2 cellular contexts compared by ENCODE assay signal in genomic region chr15:89754361-89755154, GRCh38.
TF ChIP-seq lines count a peak whose summit lies in the region.

No MANE protein-coding gene starts in this region.

TF ChIP-seq in H1, 55 proteins besides CTCF, POLR2A, EP300 and RAD21:
- TF ChIP-seq BCL11A (IDR thresholded peaks at IDR 0.05; ENCODE audit: low read depth in 2 of 2, low read length in 2 of 2) (no peak), TEAD4 (IDR thresholded peaks at IDR 0.05; ENCODE audit: low read depth, low read length) (peak; percentile 66; the same call in 1 of the 2 replicates), SAP30 (IDR thresholded peaks at IDR 0.05; ENCODE audit: insufficient read depth, insufficient replicate concordance, low read length) (no peak)
TF ChIP-seq in H1: peak in this region for 1.

TF ChIP-seq in GM12891, 5 proteins besides CTCF, POLR2A, EP300 and RAD21:
- TF ChIP-seq TAF1 (IDR thresholded peaks at IDR 0.05; ENCODE audit: low read depth, low read length), result no peak
- TF ChIP-seq PAX5 (IDR thresholded peaks at IDR 0.05; ENCODE audit: insufficient read depth, low read length, severe bottlenecking), result no peak
- no peak for TF ChIP-seq SPI1 (IDR thresholded peaks at IDR 0.05; ENCODE audit: low read depth, low read length)
- no peak for TF ChIP-seq POLR2AphosphoS5 (IDR thresholded peaks at IDR 0.05; ENCODE audit: low read depth, low read length)
